ENCODE assay signal across 1 cellular context in genomic region chr7:2325028-2325625, GRCh38.
TF ChIP-seq lines count a peak whose summit lies in the region.

No MANE protein-coding gene starts in this region.

TF ChIP-seq in HepG2, 621 proteins besides CTCF, POLR2A, EP300 and RAD21:
- no peak for TF ChIP-seq ZNF547 (CRISPR knock-in tag; IDR thresholded peaks at IDR 0.05)
- no peak for TF ChIP-seq ZNF792 (CRISPR knock-in tag; IDR thresholded peaks at IDR 0.05)
- TF ChIP-seq ZMAT5 (CRISPR knock-in tag; IDR thresholded peaks at IDR 0.05; ENCODE audit: borderline replicate concordance, low read depth): no peak
